ENCODE assay signal across 13 cellular contexts in the genomic region with DNA sequence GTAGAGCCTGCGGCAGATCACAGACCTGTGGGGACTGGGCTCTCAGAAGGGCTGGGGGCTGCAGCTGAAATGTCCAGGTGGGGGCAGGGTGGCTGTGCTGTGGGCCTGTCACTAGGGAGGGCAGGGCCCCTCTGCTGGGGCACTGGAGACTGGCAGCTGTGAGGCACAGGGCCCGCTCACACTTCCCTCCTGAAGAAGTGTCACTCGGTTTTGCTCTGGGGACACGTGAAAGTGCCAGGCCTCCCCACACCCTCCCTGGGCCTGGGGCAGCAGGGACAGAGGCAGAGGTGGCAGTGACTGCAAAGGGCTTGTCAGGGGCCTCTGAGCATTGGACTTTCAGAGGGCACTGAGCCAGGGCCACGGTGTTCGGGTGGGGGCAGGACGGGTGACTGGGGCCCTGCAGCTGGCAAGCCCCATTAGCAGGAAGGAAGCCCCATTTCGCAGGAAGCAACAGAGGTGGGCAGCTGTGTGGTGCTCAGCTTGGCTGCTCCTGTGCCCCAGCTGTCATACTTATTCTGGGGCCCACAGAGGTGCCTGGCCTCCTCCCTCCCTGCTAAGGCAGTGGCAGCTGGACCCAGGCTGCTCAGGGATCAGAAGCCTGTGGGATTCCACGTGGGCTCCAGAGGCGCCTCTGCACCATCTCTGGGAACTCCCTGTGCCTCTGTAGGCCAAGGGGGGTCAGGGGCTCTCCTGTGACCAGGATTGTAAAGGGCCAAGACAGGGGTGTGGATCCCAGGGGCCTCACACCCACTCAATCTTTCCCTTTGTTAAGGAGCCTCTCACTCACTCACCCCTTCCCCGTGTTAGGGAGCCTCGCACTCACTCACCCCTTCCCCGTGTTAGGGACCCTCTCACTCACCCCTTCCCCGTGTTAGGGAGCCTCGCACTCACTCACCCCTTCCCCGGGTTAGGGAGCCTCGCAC. TPM values are rescaled to one million over a fixed set of nuclear protein-coding genes. Genes with fewer than 3 reads are reported as not detected.
DNase-seq lines count a peak whose midpoint lies in the region; ATAC-seq, FAIRE-seq and TF ChIP-seq lines count a peak whose summit lies in the region.
"Not testable (repeated sequence)": the region's sequence is repeated elsewhere in the genome, so short reads cannot be mapped to it uniquely, and the experiment has no call there.
"Had no signal": no experiment of that assay in that cellular context is flagged by ENCODE, and none has a peak within 500 bp of the region (broad histone marks: within the 10 kb centered on the region; RNA-seq: fewer than 3 reads in every experiment).

No MANE protein-coding gene starts in this region.

- not testable (repeated sequence) for H4K20me1 ChIP-seq in DOHH2 (ENCODE audit: control insufficient read depth, insufficient read depth, low read depth, low read length)

- H3K9me3 ChIP-seq in DOHH2 (ENCODE audit: control insufficient read depth, insufficient read depth, low read length); lower lobe of right lung; spleen: not testable (repeated sequence)

- H3K27me3 Mint-ChIP-seq in activated naive CD8-positive, alpha-beta T cell treated with anti-CD3 and anti-CD28 coated beads, Interleukin-2, amount 50 U/mL, for 24 hours: not testable (repeated sequence)

- peak overlapping the region; percentile 81 for H3K4me3 ChIP-seq in DOHH2 (ENCODE audit: low read length)
- H3K4me3 ChIP-seq in lower lobe of right lung: not testable (repeated sequence)
- H3K4me3 ChIP-seq in spleen: peak overlapping the region in 3 of 8 donors; percentile 10 to 49 (median 12)

- H3K9me3 Mint-ChIP-seq in activated naive CD8-positive, alpha-beta T cell treated with anti-CD3 and anti-CD28 coated beads, Interleukin-2, amount 50 U/mL, for 24 hours: not testable (repeated sequence)

- peak; percentile 46 for ATAC-seq in HG02798 (IDR thresholded peaks at IDR 0.05; ENCODE audit: poor library complexity, unreplicated experiment)
- peak; percentile 24 for ATAC-seq in activated naive CD8-positive, alpha-beta T cell treated with anti-CD3 and anti-CD28 coated beads, Interleukin-2, amount 50 U/mL, for 24 hours
- peak; percentile 21 to 39 for ATAC-seq in lower lobe of right lung

- H3K36me3 ChIP-seq in DOHH2 (ENCODE audit: control insufficient read depth, low read length): peaks cover 58% of the 10 kb centered on the region
- not testable (repeated sequence) for H3K36me3 ChIP-seq in lower lobe of right lung
- H3K36me3 ChIP-seq in spleen: peaks cover 0 to 14% (median 0%) of the 10 kb centered on the region in 6 donors

- H3K4me1 ChIP-seq in DOHH2 (ENCODE audit: control insufficient read depth, low read length) (peaks cover 95% of the 10 kb centered on the region), spleen (peaks cover 0 to 93% (median 38%) of the 10 kb centered on the region in 6 donors)
- not testable (repeated sequence) for H3K4me1 ChIP-seq in lower lobe of right lung

- peaks cover 12% of the 10 kb centered on the region for H3F3A ChIP-seq in DOHH2 (ENCODE audit: control insufficient read depth, insufficient read depth)

- not testable (repeated sequence) for H3K4me1 Mint-ChIP-seq in activated naive CD8-positive, alpha-beta T cell treated with anti-CD3 and anti-CD28 coated beads, Interleukin-2, amount 50 U/mL, for 24 hours

- peak overlapping the region; percentile 97 for H3K4me2 ChIP-seq in DOHH2 (ENCODE audit: low read length)

- TF ChIP-seq CTCF in DOHH2 (IDR thresholded peaks at IDR 0.05; ENCODE audit: low read depth, low read length, poor library complexity, severe bottlenecking); lower lobe of right lung (IDR thresholded peaks at IDR 0.05); spleen (IDR thresholded peaks at IDR 0.05 in 8 of 11, conservative IDR thresholded peaks at IDR 0.05 in 3 of 11): not testable (repeated sequence)

- not testable (repeated sequence) for H3K36me3 Mint-ChIP-seq in activated naive CD8-positive, alpha-beta T cell treated with anti-CD3 and anti-CD28 coated beads, Interleukin-2, amount 50 U/mL, for 24 hours (ENCODE audit: low read depth)

- intact Hi-C loops in lower lobe of right lung (cut with DNase I); spleen (cut with DNase I; ENCODE audit: low total_unique reads): not testable (repeated sequence)

- not testable (repeated sequence) for DNase-seq in GM18507 (ENCODE audit: extremely low spot score, insufficient read length, low read depth); activated naive CD8-positive, alpha-beta T cell treated with anti-CD3 and anti-CD28 coated beads, Interleukin-2, amount 50 U/mL, for 24 hours; lower lobe of right lung
- peak; percentile 8 for DNase-seq in NAMALWA (ENCODE audit: low spot score)
- peak; percentile 74 for DNase-seq in spleen

- H3K27ac ChIP-seq in DOHH2 (ENCODE audit: low read depth, low read length) (peak overlapping the region; percentile 96), spleen (peak overlapping the region in 6 of 8 donors; percentile 26 to 91 (median 82))
- not testable (repeated sequence) for H3K27ac ChIP-seq in lower lobe of right lung

- FAIRE-seq in GM18507 (lab: Jason Lieb, UNC): peak; percentile 90

- 48 to 84% (median 57%) methylated on average over 8 to 14 of the region's 17 CpGs for WGBS in spleen, 5 donors

- H3K4me3 Mint-ChIP-seq in activated naive CD8-positive, alpha-beta T cell treated with anti-CD3 and anti-CD28 coated beads, Interleukin-2, amount 50 U/mL, for 24 hours: not testable (repeated sequence)

- peaks cover 96% of the 10 kb centered on the region for H3K79me2 ChIP-seq in DOHH2 (ENCODE audit: control insufficient read depth, low read length)

- H3K27ac Mint-ChIP-seq in activated naive CD8-positive, alpha-beta T cell treated with anti-CD3 and anti-CD28 coated beads, Interleukin-2, amount 50 U/mL, for 24 hours: not testable (repeated sequence)

- not testable (repeated sequence) for TF ChIP-seq POLR2A in spleen (IDR thresholded peaks at IDR 0.05)

- not testable (repeated sequence) for H3K9me2 ChIP-seq in DOHH2 (replicated peaks; ENCODE audit: control insufficient read depth, low read length)

- H3K27me3 ChIP-seq in DOHH2 (ENCODE audit: control insufficient read depth, low read length); lower lobe of right lung (ENCODE audit: low read depth): not testable (repeated sequence)
- H3K27me3 ChIP-seq in spleen (replicated peaks in 1 of 7): peaks cover 0 to 11% (median 0%) of the 10 kb centered on the region in 7 donors

RNA-seq across cellular contexts. Expression of a gene that starts 5.2 kb away (rescaled TPM):
- total RNA-seq in lower lobe of right lung (43.3 TPM), spleen (100 to 1,000 TPM in 6 of 7 donors, 10 to 100 TPM in 1; 66.2 to 249 (median 166) TPM)
- polyA plus RNA-seq in spleen: 10 to 100 TPM; 23.5 to 56.4 (median 43.0) TPM
- total RNA-seq: Daoy, H4, HT1080, MCF 10A, RPMI7951 had no signal
- polyA plus RNA-seq: SK-N-SH had no signal

RNA-seq across cellular contexts. Expression of a gene that starts 31.7 kb away (rescaled TPM):
- total RNA-seq in lower lobe of right lung: 7.6 TPM
- total RNA-seq in spleen: 10 to 100 TPM; 34.4 to 65.0 (median 37.2) TPM
- polyA plus RNA-seq in spleen: 10 to 100 TPM in 1 of 3 donors, 1 to 10 TPM in 2; 3.4 to 17.2 (median 8.0) TPM
- total RNA-seq: Daoy, H4, HT1080, MCF 10A, RPMI7951 had no signal
- polyA plus RNA-seq: SK-N-SH had no signal

RNA-seq across cellular contexts. Expression of a gene that starts 37.7 kb away (rescaled TPM):
- 43.7 TPM for total RNA-seq in lower lobe of right lung
- total RNA-seq in spleen: 10 to 100 TPM; 16.4 to 40.3 (median 33.4) TPM
- 10 to 100 TPM; 11.2 to 16.6 (median 12.0) TPM for polyA plus RNA-seq in spleen
- total RNA-seq: H4, HT1080, MCF 10A, RPMI7951 had no signal
- polyA plus RNA-seq: SK-N-SH had no signal

RNA-seq across cellular contexts. Expression of a gene that starts 51.5 kb away (rescaled TPM):
- total RNA-seq in lower lobe of right lung (25.3 TPM), spleen (10 to 100 TPM; 39.2 to 77.8 (median 54.0) TPM)
- polyA plus RNA-seq in spleen: 10 to 100 TPM in 2 of 3 donors, 1 to 10 TPM in 1; 7.2 to 28.2 (median 12.6) TPM
- total RNA-seq: Daoy, H4, HT1080, MCF 10A, RPMI7951 had no signal
- polyA plus RNA-seq: SK-N-SH had no signal
